Comparison of ENCODE assay signal across 19 cellular contexts in the genomic region with DNA sequence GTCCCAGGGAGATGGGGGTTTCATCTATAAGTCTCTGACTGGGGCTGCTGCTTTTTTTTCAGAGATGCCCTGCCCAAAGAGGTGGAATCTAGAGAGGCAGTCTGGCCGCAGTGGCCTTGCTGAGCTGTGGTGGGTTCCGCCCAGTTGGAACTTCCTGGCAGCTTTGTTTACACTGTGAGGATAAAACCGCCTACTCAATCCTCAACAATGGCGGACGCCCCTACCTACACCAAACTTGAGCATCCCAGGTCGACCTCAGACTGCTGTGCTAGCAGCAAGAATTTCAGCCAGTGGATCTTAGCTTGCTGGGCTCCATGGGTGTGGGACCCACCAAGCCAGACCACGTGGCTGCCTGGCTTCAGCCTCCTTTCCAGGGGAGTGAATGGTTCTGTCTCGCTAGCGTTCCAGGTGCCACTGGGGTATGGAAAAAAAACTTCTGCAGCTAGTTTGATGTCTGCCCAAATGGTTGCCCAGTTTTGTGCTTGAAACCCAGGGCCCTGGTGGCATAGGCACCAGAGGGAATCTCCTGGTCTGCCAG.
DNase-seq lines count a peak whose midpoint lies in the region; ATAC-seq, FAIRE-seq and TF ChIP-seq lines count a peak whose summit lies in the region.
"Had no signal": no experiment of that assay in that cellular context is flagged by ENCODE, and none has a peak within 500 bp of the region (broad histone marks: within the 10 kb centered on the region; RNA-seq: fewer than 3 reads in every experiment).

No MANE protein-coding gene starts in this region.

- H3K27me3 ChIP-seq in K562 (ENCODE audit: control insufficient read depth in 2 of 2, insufficient read depth in 2 of 2, low read length in 2 of 2) (no peaks in the 10 kb centered on the region), aorta (ENCODE audit: control insufficient read depth in 1 of 2, insufficient read depth in 2 of 2, low read length in 1 of 2) (no peaks in the 10 kb centered on the region), suprapubic skin (no peaks in the 10 kb centered on the region)

- CTCF ChIA-PET in K562 (lab: Yijun Ruan, JAX; ENCODE audit: low intra/inter-chr PET ratio) = no interaction called here

- H3K4me1 ChIP-seq in K562 (replicated peaks in 1 of 2; ENCODE audit: control insufficient read depth in 2 of 2, insufficient read depth in 2 of 2, low read length in 2 of 2) (no peaks in the 10 kb centered on the region), kidney (ENCODE audit: control insufficient read depth in 1 of 2, insufficient read depth in 1 of 2, low read depth in 1 of 2, low read length in 2 of 2) (no peaks in the 10 kb centered on the region), aorta (ENCODE audit: control insufficient read depth in 1 of 2, insufficient read depth in 2 of 2, low read length in 2 of 2) (no peaks in the 10 kb centered on the region), suprapubic skin (no peaks in the 10 kb centered on the region)
- H3K4me1 ChIP-seq: A549, Caco-2, HAP-1 had no signal

- 4% methylated on average over 8 of the region's 9 CpGs for WGBS in K562 (ENCODE audit: insufficient coverage, low coverage, missing lambda C conversion rate)
- 93% methylated on average over 9 of the region's 9 CpGs for WGBS in aorta, 2 donors
- 96% methylated on average over 8 of the region's 9 CpGs for WGBS in suprapubic skin

- H3K4me3 ChIP-seq in K562 = no peak overlapping the region
- no peak overlapping the region for H3K4me3 ChIP-seq in kidney (ENCODE audit: low read length in 2 of 2)
- H3K4me3 ChIP-seq in aorta (ENCODE audit: low read length in 2 of 2) = no peak overlapping the region
- no peak overlapping the region for H3K4me3 ChIP-seq in suprapubic skin
- H3K4me3 ChIP-seq: A549, HAP-1 had no signal

- POLR2A ChIA-PET in K562 (lab: Yijun Ruan, JAX) = interaction anchor here (0.6 kb wide), 1 partner anchor 8 kb away, joined by 3 read pairs; no protein-coding TSS in a partner anchor

- no peak overlapping the region for H3K9ac ChIP-seq in K562 (ENCODE audit: insufficient read depth in 1 of 2, low read depth in 2 of 2, low read length in 2 of 2)
- no peak overlapping the region for H3K9ac ChIP-seq in kidney (ENCODE audit: low read length in 2 of 2)

- FAIRE-seq in K562 (lab: Jason Lieb, UNC) (no peak), kidney (lab: Jason Lieb, UNC) (no peak)
- FAIRE-seq: A549, D721Med, GM12892, GM18507, HepG2 had no signal

- no peak overlapping the region; the same call in 1 of the 2 replicates for H3K4me2 ChIP-seq in K562 (ENCODE audit: insufficient read depth, low read length)
- H3K4me2 ChIP-seq: A549 had no signal

- no peak overlapping the region for H3K27ac ChIP-seq in K562 (ENCODE audit: extremely low read depth, low read depth, low read length)
- no peak overlapping the region for H3K27ac ChIP-seq in kidney (ENCODE audit: low read depth in 2 of 2, low read length in 2 of 2)
- H3K27ac ChIP-seq in aorta (ENCODE audit: low read depth in 1 of 2, low read length in 2 of 2) = no peak overlapping the region
- no peak overlapping the region for H3K27ac ChIP-seq in suprapubic skin
- H3K27ac ChIP-seq: 22Rv1, A549, C4-2B had no signal

- peak overlapping the region; percentile 38; the same call in 1 of the 2 replicates for H2AFZ ChIP-seq in K562 (ENCODE audit: low read depth, low read length)

- no peak for ATAC-seq in K562
- no peak for ATAC-seq in aorta (ENCODE audit: low FRiP score)
- no peak for ATAC-seq in GM21447 (IDR thresholded peaks at IDR 0.05; ENCODE audit: unreplicated experiment)
- ATAC-seq: A549, HepG2 had no signal

- DNase-seq in ELF-1 (ENCODE audit: low read depth, low spot score) = peak; percentile 19
- no peak for DNase-seq in K562 (ENCODE audit: extremely low read depth in 1 of 4, low spot score in 3 of 4)
- DNase-seq in kidney = peak; percentile 60
- DNase-seq in aorta = peak; percentile 31 to 33
- DNase-seq in stimulated activated CD4-positive, alpha-beta T cell treated with anti-CD3 and anti-CD28 coated beads, Interleukin-2, amount 100 ng/mL, for 48 hours = no peak
- DNase-seq in suprapubic skin (ENCODE audit: low spot score in 2 of 2) = no peak
- DNase-seq: AML-193; Caco-2; CD4-positive, alpha-beta T cell; GDM1 had no signal

- TF ChIP-seq EP300 in K562 (IDR thresholded peaks at IDR 0.05; ENCODE audit: low read length) = no peak
- TF ChIP-seq EP300 in suprapubic skin (IDR thresholded peaks at IDR 0.05) = no peak

- BruUV-seq in K562 (replicated peaks; lab: Mats Ljungman, UMichigan) = no TSS peak

- H3K9me1 ChIP-seq in K562 (ENCODE audit: control insufficient read depth, insufficient read depth, low read length) = no peaks in the 10 kb centered on the region

- H3K79me2 ChIP-seq in K562 (ENCODE audit: control insufficient read depth, insufficient read depth, low read length) = no peaks in the 10 kb centered on the region

- in situ Hi-C loops in K562 (cut with MboI) = no loop called here

- intact Hi-C loops in K562 (cut with micrococcal nuclease) = no loop called here
- intact Hi-C loops in kidney (cut with DNase I) = no loop called here
- intact Hi-C loops in aorta (cut with DNase I) = no loop called here

- no peaks in the 10 kb centered on the region for H3K36me3 ChIP-seq in K562 (ENCODE audit: control insufficient read depth, insufficient read depth, low read length)
- H3K36me3 ChIP-seq in kidney (ENCODE audit: control insufficient read depth in 1 of 2, insufficient read depth in 2 of 2, low read length in 2 of 2) = no peaks in the 10 kb centered on the region
- H3K36me3 ChIP-seq in aorta (ENCODE audit: control insufficient read depth in 1 of 2, insufficient read depth in 2 of 2, low read length in 1 of 2) = no peaks in the 10 kb centered on the region
- H3K36me3 ChIP-seq in suprapubic skin = no peaks in the 10 kb centered on the region
- H3K36me3 ChIP-seq: HAP-1 had no signal

- H3K9me3 ChIP-seq in K562 (replicated peaks; ENCODE audit: control insufficient read depth, insufficient read depth, low read depth, low read length) = no peaks in the 10 kb centered on the region
- H3K9me3 ChIP-seq in kidney (ENCODE audit: control insufficient read depth in 1 of 2, low read length in 2 of 2) = no peaks in the 10 kb centered on the region
- no peaks in the 10 kb centered on the region for H3K9me3 ChIP-seq in aorta (ENCODE audit: control insufficient read depth, low read length)
- no peaks in the 10 kb centered on the region for H3K9me3 ChIP-seq in suprapubic skin
- H3K9me3 ChIP-seq: A549, Caco-2, HAP-1 had no signal

- H4K20me1 ChIP-seq in K562 (replicated peaks; ENCODE audit: control insufficient read depth, insufficient read depth, low read length) = no peaks in the 10 kb centered on the region

- TF ChIP-seq CTCF in K562 (IDR thresholded peaks at IDR 0.05 in 2 of 3, conservative IDR thresholded peaks at IDR 0.05 in 1 of 3; ENCODE audit: insufficient read depth in 2 of 3, low read depth in 1 of 3, low read length in 3 of 3) = no peak
- no peak for TF ChIP-seq CTCF in kidney (IDR thresholded peaks at IDR 0.05; ENCODE audit: borderline replicate concordance, extremely low read depth, insufficient read depth)
- no peak for TF ChIP-seq CTCF in suprapubic skin (IDR thresholded peaks at IDR 0.05)

- no peak for TF ChIP-seq POLR2A in K562 (conservative IDR thresholded peaks at IDR 0.05)
- no peak for TF ChIP-seq POLR2A in suprapubic skin (IDR thresholded peaks at IDR 0.05)

- no peak for TF ChIP-seq RAD21 in K562 (CRISPR knock-in tag; conservative IDR thresholded peaks at IDR 0.05 in 1 of 2, IDR thresholded peaks at IDR 0.05 in 1 of 2)

TF ChIP-seq in K562, 482 proteins besides CTCF, POLR2A, EP300 and RAD21 (continues in another document):
- TF ChIP-seq, protein P1, sequence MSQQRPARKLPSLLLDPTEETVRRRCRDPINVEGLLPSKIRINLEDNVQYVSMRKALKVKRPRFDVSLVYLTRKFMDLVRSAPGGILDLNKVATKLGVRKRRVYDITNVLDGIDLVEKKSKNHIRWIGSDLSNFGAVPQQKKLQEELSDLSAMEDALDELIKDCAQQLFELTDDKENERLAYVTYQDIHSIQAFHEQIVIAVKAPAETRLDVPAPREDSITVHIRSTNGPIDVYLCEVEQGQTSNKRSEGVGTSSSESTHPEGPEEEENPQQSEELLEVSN (IDR thresholded peaks at IDR 0.05; ENCODE audit: borderline replicate concordance in 1 of 2, extremely low read depth in 1 of 2, insufficient read depth in 1 of 2, insufficient read length in 1 of 2, low read depth in 1 of 2, low read length in 1 of 2, poor library complexity in 1 of 2, severe bottlenecking in 1 of 2) = peak in 1 of 2 experiments; percentile 10
- TF ChIP-seq, protein P2, sequence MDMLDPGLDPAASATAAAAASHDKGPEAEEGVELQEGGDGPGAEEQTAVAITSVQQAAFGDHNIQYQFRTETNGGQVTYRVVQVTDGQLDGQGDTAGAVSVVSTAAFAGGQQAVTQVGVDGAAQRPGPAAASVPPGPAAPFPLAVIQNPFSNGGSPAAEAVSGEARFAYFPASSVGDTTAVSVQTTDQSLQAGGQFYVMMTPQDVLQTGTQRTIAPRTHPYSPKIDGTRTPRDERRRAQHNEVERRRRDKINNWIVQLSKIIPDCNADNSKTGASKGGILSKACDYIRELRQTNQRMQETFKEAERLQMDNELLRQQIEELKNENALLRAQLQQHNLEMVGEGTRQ (CRISPR knock-in tag; IDR thresholded peaks at IDR 0.05) = peak; percentile 37; the same call in 1 of the 2 replicates
- TF ChIP-seq YY1 (IDR thresholded peaks at IDR 0.05; ENCODE audit: borderline replicate concordance in 1 of 3, control insufficient read depth in 1 of 3, extremely low read depth in 1 of 3, insufficient read depth in 3 of 3, insufficient read length in 1 of 3, insufficient replicate concordance in 2 of 3, low read depth in 1 of 3, low read length in 2 of 3) = peak in 1 of 3 experiments; percentile 40
- TF ChIP-seq FOXA3 (CRISPR knock-in tag; conservative IDR thresholded peaks at IDR 0.05 in 1 of 2, IDR thresholded peaks at IDR 0.05 in 1 of 2) = peak in 1 of 2 experiments; percentile 71; a peak in 2 of 4 replicates

Comparison
In these comparisons a context has a peak if more than half of its experiments do, and no peak if none do; other contexts are left out.
1. DNase-seq: peak in ELF-1 (single experiment), kidney (single experiment) and aorta (2 of 2); none in K562 (0 of 4), stimulated activated CD4-positive, alpha-beta T cell treated with anti-CD3 and anti-CD28 coated beads, Interleukin-2, amount 100 ng/mL, for 48 hours (0 of 2) and suprapubic skin (0 of 2).